Comparison of ENCODE assay signal across 13 cellular contexts in genomic region chr7:21671859-21672258, GRCh38.
DNase-seq lines count a peak whose midpoint lies in the region; ATAC-seq and TF ChIP-seq lines count a peak whose summit lies in the region.
"Had no signal": no experiment of that assay in that cellular context is flagged by ENCODE, and none has a peak within 500 bp of the region (broad histone marks: within the 10 kb centered on the region; RNA-seq: fewer than 3 reads in every experiment).

No MANE protein-coding gene starts in this region.

- DNase-seq in SIG-M5 treated with dmso at 0.1 percent for 504 hours (lab: John Stamatoyannopoulos, UW; ENCODE audit: unreplicated experiment) (peak; percentile 17), SIG-M5 (lab: John Stamatoyannopoulos, UW) (no peak), H7 (no peak), Peyer's patch (no peak)
- no peak for DNase-seq in activated CD4-positive, alpha-beta T cell treated with anti-CD3 and anti-CD28 coated beads, Interleukin-2, amount 10 ng/mL, durations not matched to agents 7 days and 5 days
- DNase-seq: NCI-H446 treated with DMSO at 0.1 percent for 48 hours had no signal

- no peak overlapping the region for H3K27ac Mint-ChIP-seq in activated T-helper 17 cell treated with anti-CD3 and anti-CD28 coated beads, Interleukin-2, amount 50 U/mL, for 72 hours
- H3K27ac Mint-ChIP-seq in activated CD4-positive, alpha-beta T cell treated with anti-CD3 and anti-CD28 coated beads, Interleukin-2, amount 10 ng/mL, durations not matched to agents 7 days and 5 days = no peak overlapping the region
- H3K27ac Mint-ChIP-seq: activated naive CD8-positive, alpha-beta T cell; natural killer cell treated with Interleukin-12 subunit alpha and Interleukin-12 subunit beta and Interleukin-15 and Interleukin-18, amount 100 ng/mL, for 72 hours had no signal

- H3K9me3 ChIP-seq in Peyer's patch = no peaks in the 10 kb centered on the region

- H3K27me3 Mint-ChIP-seq in activated T-helper 17 cell treated with anti-CD3 and anti-CD28 coated beads, Interleukin-2, amount 50 U/mL, for 72 hours = peaks cover 3% of the 10 kb centered on the region
- H3K27me3 Mint-ChIP-seq in activated CD4-positive, alpha-beta T cell treated with anti-CD3 and anti-CD28 coated beads, Interleukin-2, amount 10 ng/mL, durations not matched to agents 7 days and 5 days = peaks cover 3% of the 10 kb centered on the region
- H3K27me3 Mint-ChIP-seq: activated naive CD8-positive, alpha-beta T cell had no signal

- H3K27me3 ChIP-seq in H7 (ENCODE audit: control insufficient read depth, insufficient read depth, low read length) (no peaks in the 10 kb centered on the region), Peyer's patch (no peaks in the 10 kb centered on the region)

- H3K36me3 ChIP-seq in H7 (replicated peaks; ENCODE audit: control insufficient read depth, insufficient read depth, low read length) = no peaks in the 10 kb centered on the region
- no peaks in the 10 kb centered on the region for H3K36me3 ChIP-seq in Peyer's patch

- no peaks in the 10 kb centered on the region for H3K9me3 Mint-ChIP-seq in activated T-helper 17 cell treated with anti-CD3 and anti-CD28 coated beads, Interleukin-2, amount 50 U/mL, for 72 hours
- H3K9me3 Mint-ChIP-seq in activated CD4-positive, alpha-beta T cell treated with anti-CD3 and anti-CD28 coated beads, Interleukin-2, amount 10 ng/mL, durations not matched to agents 7 days and 5 days = no peaks in the 10 kb centered on the region
- H3K9me3 Mint-ChIP-seq: natural killer cell treated with Interleukin-12 subunit alpha and Interleukin-12 subunit beta and Interleukin-15 and Interleukin-18, amount 100 ng/mL, for 72 hours had no signal

- H3K36me3 Mint-ChIP-seq in activated T-helper 17 cell treated with anti-CD3 and anti-CD28 coated beads, Interleukin-2, amount 50 U/mL, for 72 hours (ENCODE audit: low read depth) = no peaks in the 10 kb centered on the region
- H3K36me3 Mint-ChIP-seq in activated CD4-positive, alpha-beta T cell treated with anti-CD3 and anti-CD28 coated beads, Interleukin-2, amount 10 ng/mL, durations not matched to agents 7 days and 5 days (ENCODE audit: low read depth) = no peaks in the 10 kb centered on the region
- H3K36me3 Mint-ChIP-seq: activated naive CD8-positive, alpha-beta T cell; natural killer cell treated with Interleukin-12 subunit alpha and Interleukin-12 subunit beta and Interleukin-15 and Interleukin-18, amount 100 ng/mL, for 72 hours had no signal

- no peak for TF ChIP-seq POLR2A in Peyer's patch (IDR thresholded peaks at IDR 0.05)

- ATAC-seq in GM21526 (IDR thresholded peaks at IDR 0.05; ENCODE audit: low FRiP score, unreplicated experiment) (peak; percentile 93), HG03280 (IDR thresholded peaks at IDR 0.05; ENCODE audit: unreplicated experiment) (peak; percentile 58)
- ATAC-seq in activated T-helper 17 cell treated with anti-CD3 and anti-CD28 coated beads, Interleukin-2, amount 50 U/mL, for 72 hours (replicated peaks) = peak; percentile 54
- ATAC-seq: Right ventricle myocardium inferior had no signal

- no peak for TF ChIP-seq CTCF in Peyer's patch (IDR thresholded peaks at IDR 0.05)

- POLR2A ChIA-PET in activated CD4-positive, alpha-beta T cell treated with anti-CD3 and anti-CD28 coated beads, Interleukin-2, amount 10 ng/mL, durations not matched to agents 7 days and 5 days (lab: Charles Lee) = no interaction called here

- no peaks in the 10 kb centered on the region for H3K4me1 Mint-ChIP-seq in activated T-helper 17 cell treated with anti-CD3 and anti-CD28 coated beads, Interleukin-2, amount 50 U/mL, for 72 hours
- peaks cover 3% of the 10 kb centered on the region for H3K4me1 Mint-ChIP-seq in activated CD4-positive, alpha-beta T cell treated with anti-CD3 and anti-CD28 coated beads, Interleukin-2, amount 10 ng/mL, durations not matched to agents 7 days and 5 days

- H3K27ac ChIP-seq in Peyer's patch = no peak overlapping the region
- H3K27ac ChIP-seq: 22Rv1 had no signal

- H3K4me3 Mint-ChIP-seq in activated T-helper 17 cell treated with anti-CD3 and anti-CD28 coated beads, Interleukin-2, amount 50 U/mL, for 72 hours = no peak overlapping the region
- H3K4me3 Mint-ChIP-seq in activated CD4-positive, alpha-beta T cell treated with anti-CD3 and anti-CD28 coated beads, Interleukin-2, amount 10 ng/mL, durations not matched to agents 7 days and 5 days = no peak overlapping the region
- H3K4me3 Mint-ChIP-seq: activated naive CD8-positive, alpha-beta T cell; natural killer cell treated with Interleukin-12 subunit alpha and Interleukin-12 subunit beta and Interleukin-15 and Interleukin-18, amount 100 ng/mL, for 72 hours had no signal

- H3K4me3 ChIP-seq in H7 (ENCODE audit: insufficient read depth, low read depth, low read length) = no peak overlapping the region
- H3K4me3 ChIP-seq in Peyer's patch = no peak overlapping the region

- no peaks in the 10 kb centered on the region for H3K4me1 ChIP-seq in Peyer's patch

- CTCF ChIA-PET in activated CD4-positive, alpha-beta T cell treated with anti-CD3 and anti-CD28 coated beads, Interleukin-2, amount 10 ng/mL, durations not matched to agents 7 days and 5 days (lab: Charles Lee) = no interaction called here
